8 cellular contexts compared by ENCODE assay signal in genomic region chr6:125986295-125986955, GRCh38. TPM values are rescaled to one million over a fixed set of nuclear protein-coding genes. Genes with fewer than 3 reads are reported as not detected.
DNase-seq lines count a peak whose midpoint lies in the region; ATAC-seq and TF ChIP-seq lines count a peak whose summit lies in the region.

TSS of gene TRMT11 (plus strand) at chr6:125986540. CDS start at chr6:125986551, 11 bp downstream.

- H3K27ac Mint-ChIP-seq in CD14-positive monocyte, result peak within 1 kb of the TSS in 1 of 7 donors; percentile 25

- TF ChIP-seq CTCF in CD14-positive monocyte (IDR thresholded peaks at IDR 0.05) (no peak), lower lobe of right lung (IDR thresholded peaks at IDR 0.05) (no peak)

- no peak within 1 kb of the TSS for H3K4me3 Mint-ChIP-seq in CD14-positive monocyte

- no peaks in the 10 kb centered on the region for H3K27me3 Mint-ChIP-seq in CD14-positive monocyte (ENCODE audit: low read depth in 3 of 3)

- peaks cover 8% of the 10 kb centered on the region for H3K4me1 Mint-ChIP-seq in CD14-positive monocyte

- intact Hi-C loops in CD14-positive monocyte (cut with micrococcal nuclease), result loop anchor here (5.0 to 10.0 kb wide), 2 partner anchors 672 to 1126 kb away; no protein-coding TSS in a partner anchor
- intact Hi-C loops in lower lobe of right lung (cut with DNase I), result no loop called here

- no peaks in the 10 kb centered on the region for H3K27me3 ChIP-seq in lower lobe of right lung (ENCODE audit: low read depth)

- H3K36me3 ChIP-seq in lower lobe of right lung, result peaks cover 7% of the 10 kb centered on the region

- ATAC-seq in GM19351 (IDR thresholded peaks at IDR 0.05; ENCODE audit: unreplicated experiment), result peak; percentile 90
- peak; percentile 95 for ATAC-seq in HG03520 (IDR thresholded peaks at IDR 0.05; ENCODE audit: unreplicated experiment)
- peak; percentile 98 to 99 for ATAC-seq in lower lobe of right lung

- peak within 1 kb of the TSS; percentile 85 for H3K4me3 ChIP-seq in lower lobe of right lung

- peak within 1 kb of the TSS; percentile 86 for H3K27ac ChIP-seq in lower lobe of right lung

- no peaks in the 10 kb centered on the region for H3K36me3 Mint-ChIP-seq in CD14-positive monocyte

- DNase-seq in CD14-positive monocyte (ENCODE audit: low spot score) (peak; percentile 67), NCI-H526 treated with DMSO at 0.1 percent for 48 hours (lab: John Stamatoyannopoulos, UW) (peak; percentile 91), ecto neural progenitor cell (ENCODE audit: low spot score) (peak; percentile 92), lower lobe of right lung (peak; percentile 94)
- peak; percentile 83 to 87 for DNase-seq in activated CD4-positive, alpha-beta T cell treated with anti-CD3 and anti-CD28 coated beads, Interleukin-2, amount 50 U/mL, for 48 hours
- peak; percentile 42 to 66 (median 61) for DNase-seq in stimulated activated CD4-positive, alpha-beta T cell treated with anti-CD3 and anti-CD28 coated beads, TNF-alpha, amount 100 ng/mL, for 1 hour (ENCODE audit: low read depth in 3 of 3, low spot score in 1 of 3)

- peaks cover 18% of the 10 kb centered on the region for H3K4me1 ChIP-seq in lower lobe of right lung

- no peaks in the 10 kb centered on the region for H3K9me3 Mint-ChIP-seq in CD14-positive monocyte

- H3K9me3 ChIP-seq in lower lobe of right lung, result no peaks in the 10 kb centered on the region

RNA-seq across cellular contexts. Expression of gene TRMT11, which starts in this region (rescaled TPM):
- 1 to 10 TPM; 2.1 TPM for polyA plus RNA-seq in CD14-positive monocyte
- 17.1 TPM for total RNA-seq in lower lobe of right lung

Comparison
In these comparisons a context has a peak if more than half of its experiments do, and no peak if none do; other contexts are left out.
1. Peak in every context shown above with its lines: DNase-seq, ATAC-seq, H3K4me3 ChIP-seq and H3K27ac ChIP-seq.